In genomic region chr7:158015403-158016116, GRCh38 we compare ENCODE assay signal across 14 cellular contexts.
A peak's percentile ranks its signal among the peaks of the same experiment; 100 is the strongest.
DNase-seq lines count a peak whose midpoint lies in the region; ATAC-seq and TF ChIP-seq lines count a peak whose summit lies in the region.
"Had no signal": no experiment of that assay in that cellular context is flagged by ENCODE, and none has a peak within 500 bp of the region (broad histone marks: within the 10 kb centered on the region; RNA-seq: fewer than 3 reads in every experiment).

No MANE protein-coding gene starts in this region.

- no peak for TF ChIP-seq CTCF in upper lobe of right lung (IDR thresholded peaks at IDR 0.05)

- H3K27me3 Mint-ChIP-seq in activated naive CD8-positive, alpha-beta T cell treated with anti-CD3 and anti-CD28 coated beads, Interleukin-2, amount 10 ng/mL, durations not matched to agents 7 days and 5 days: peaks cover 4% of the 10 kb centered on the region
- H3K27me3 Mint-ChIP-seq in activated naive CD8-positive, alpha-beta T cell treated with anti-CD3 and anti-CD28 coated beads for 36 hours: no peaks in the 10 kb centered on the region
- no peaks in the 10 kb centered on the region for H3K27me3 Mint-ChIP-seq in stimulated activated naive CD8-positive, alpha-beta T cell treated with anti-CD3 and anti-CD28 coated beads, Interleukin-15, amount 100 ng/mL, for 72 hours
- H3K27me3 Mint-ChIP-seq: activated naive CD4-positive, alpha-beta T cell treated with anti-CD3 and anti-CD28 coated beads, Interleukin-2, amount 10 ng/mL, durations not matched to agents 7 days and 5 days had no signal

- peak; percentile 2 for DNase-seq in activated naive CD8-positive, alpha-beta T cell treated with anti-CD3 and anti-CD28 coated beads, Interleukin-2, amount 10 ng/mL, durations not matched to agents 7 days and 5 days
- no peak for DNase-seq in activated naive CD8-positive, alpha-beta T cell treated with anti-CD3 and anti-CD28 coated beads for 36 hours
- DNase-seq in cerebellar cortex (ENCODE audit: low spot score): peak; percentile 18
- peak; percentile 59 for DNase-seq in mesenteric fat pad (ENCODE audit: low spot score)
- peak; percentile 36 for DNase-seq in upper lobe of right lung
- DNase-seq in stimulated activated naive CD8-positive, alpha-beta T cell treated with anti-CD3 and anti-CD28 coated beads, Interleukin-15, amount 100 ng/mL, for 72 hours: no peak
- DNase-seq in anterior cingulate cortex (lab: John Stamatoyannopoulos, UW): no peak
- DNase-seq: activated CD4-positive, alpha-beta T cell treated with anti-CD3 and anti-CD28 coated beads, Interleukin-2, amount 50 U/mL, for 48 hours; activated naive CD4-positive, alpha-beta T cell treated with anti-CD3 and anti-CD28 coated beads, Interleukin-2, amount 10 ng/mL, durations not matched to agents 7 days and 5 days; colonic mucosa; foreskin fibroblast; T-helper 2 cell had no signal

- H3K27ac ChIP-seq in upper lobe of right lung: peak overlapping the region; percentile 36
- H3K27ac ChIP-seq: colonic mucosa had no signal

- no peak overlapping the region for H3K4me3 Mint-ChIP-seq in activated naive CD8-positive, alpha-beta T cell treated with anti-CD3 and anti-CD28 coated beads, Interleukin-2, amount 10 ng/mL, durations not matched to agents 7 days and 5 days
- H3K4me3 Mint-ChIP-seq in activated naive CD8-positive, alpha-beta T cell treated with anti-CD3 and anti-CD28 coated beads for 36 hours: no peak overlapping the region
- no peak overlapping the region for H3K4me3 Mint-ChIP-seq in stimulated activated naive CD8-positive, alpha-beta T cell treated with anti-CD3 and anti-CD28 coated beads, Interleukin-15, amount 100 ng/mL, for 72 hours
- H3K4me3 Mint-ChIP-seq: activated naive CD4-positive, alpha-beta T cell treated with anti-CD3 and anti-CD28 coated beads, Interleukin-2, amount 10 ng/mL, durations not matched to agents 7 days and 5 days had no signal

- no peak overlapping the region for H3K27ac Mint-ChIP-seq in activated naive CD8-positive, alpha-beta T cell treated with anti-CD3 and anti-CD28 coated beads, Interleukin-2, amount 10 ng/mL, durations not matched to agents 7 days and 5 days
- no peak overlapping the region for H3K27ac Mint-ChIP-seq in activated naive CD8-positive, alpha-beta T cell treated with anti-CD3 and anti-CD28 coated beads for 36 hours
- H3K27ac Mint-ChIP-seq in stimulated activated naive CD8-positive, alpha-beta T cell treated with anti-CD3 and anti-CD28 coated beads, Interleukin-15, amount 100 ng/mL, for 72 hours: no peak overlapping the region
- H3K27ac Mint-ChIP-seq: activated naive CD4-positive, alpha-beta T cell treated with anti-CD3 and anti-CD28 coated beads, Interleukin-2, amount 10 ng/mL, durations not matched to agents 7 days and 5 days had no signal

- POLR2A ChIA-PET in activated naive CD8-positive, alpha-beta T cell treated with anti-CD3 and anti-CD28 coated beads, Interleukin-2, amount 10 ng/mL, durations not matched to agents 7 days and 5 days (lab: Charles Lee): no interaction called here

- intact Hi-C loops in upper lobe of right lung (cut with DNase I): no loop called here

- H3K36me3 ChIP-seq in upper lobe of right lung: no peaks in the 10 kb centered on the region
- H3K36me3 ChIP-seq: colonic mucosa had no signal

- H3K4me1 ChIP-seq in upper lobe of right lung: no peaks in the 10 kb centered on the region
- H3K4me1 ChIP-seq: colonic mucosa had no signal

- ATAC-seq in activated naive CD8-positive, alpha-beta T cell treated with anti-CD3 and anti-CD28 coated beads, Interleukin-2, amount 10 ng/mL, durations not matched to agents 7 days and 5 days (ENCODE audit: low read depth): no peak
- peak; percentile 6 for ATAC-seq in upper lobe of right lung
- no peak for ATAC-seq in stimulated activated naive CD8-positive, alpha-beta T cell treated with anti-CD3 and anti-CD28 coated beads, Interleukin-15, amount 100 ng/mL, for 72 hours
- ATAC-seq in HG02938 (IDR thresholded peaks at IDR 0.05; ENCODE audit: unreplicated experiment): no peak

- peak overlapping the region; percentile 10 for H3K4me3 ChIP-seq in upper lobe of right lung
- H3K4me3 ChIP-seq: colonic mucosa, lung had no signal

- no peaks in the 10 kb centered on the region for H3K4me1 Mint-ChIP-seq in activated naive CD8-positive, alpha-beta T cell treated with anti-CD3 and anti-CD28 coated beads, Interleukin-2, amount 10 ng/mL, durations not matched to agents 7 days and 5 days
- peaks cover 5% of the 10 kb centered on the region for H3K4me1 Mint-ChIP-seq in activated naive CD8-positive, alpha-beta T cell treated with anti-CD3 and anti-CD28 coated beads for 36 hours
- peaks cover 8% of the 10 kb centered on the region for H3K4me1 Mint-ChIP-seq in stimulated activated naive CD8-positive, alpha-beta T cell treated with anti-CD3 and anti-CD28 coated beads, Interleukin-15, amount 100 ng/mL, for 72 hours

- H3K9me3 Mint-ChIP-seq in activated naive CD8-positive, alpha-beta T cell treated with anti-CD3 and anti-CD28 coated beads, Interleukin-2, amount 10 ng/mL, durations not matched to agents 7 days and 5 days: no peaks in the 10 kb centered on the region
- no peaks in the 10 kb centered on the region for H3K9me3 Mint-ChIP-seq in activated naive CD8-positive, alpha-beta T cell treated with anti-CD3 and anti-CD28 coated beads for 36 hours
- H3K9me3 Mint-ChIP-seq in stimulated activated naive CD8-positive, alpha-beta T cell treated with anti-CD3 and anti-CD28 coated beads, Interleukin-15, amount 100 ng/mL, for 72 hours: no peaks in the 10 kb centered on the region
- H3K9me3 Mint-ChIP-seq: activated naive CD4-positive, alpha-beta T cell treated with anti-CD3 and anti-CD28 coated beads, Interleukin-2, amount 10 ng/mL, durations not matched to agents 7 days and 5 days had no signal

- no peaks in the 10 kb centered on the region for H3K9me3 ChIP-seq in upper lobe of right lung
- H3K9me3 ChIP-seq: colonic mucosa had no signal

- no peaks in the 10 kb centered on the region for H3K36me3 Mint-ChIP-seq in activated naive CD8-positive, alpha-beta T cell treated with anti-CD3 and anti-CD28 coated beads, Interleukin-2, amount 10 ng/mL, durations not matched to agents 7 days and 5 days
- no peaks in the 10 kb centered on the region for H3K36me3 Mint-ChIP-seq in activated naive CD8-positive, alpha-beta T cell treated with anti-CD3 and anti-CD28 coated beads for 36 hours
- H3K36me3 Mint-ChIP-seq: activated naive CD4-positive, alpha-beta T cell treated with anti-CD3 and anti-CD28 coated beads, Interleukin-2, amount 10 ng/mL, durations not matched to agents 7 days and 5 days had no signal

- no peaks in the 10 kb centered on the region for H3K27me3 ChIP-seq in upper lobe of right lung
- H3K27me3 ChIP-seq: colonic mucosa had no signal

Comparison
In these comparisons a context has a peak if more than half of its experiments do, and no peak if none do; other contexts are left out.
1. DNase-seq: peak in activated naive CD8-positive, alpha-beta T cell treated with anti-CD3 and anti-CD28 coated beads, Interleukin-2, amount 10 ng/mL, durations not matched to agents 7 days and 5 days (single experiment), cerebellar cortex (single experiment), mesenteric fat pad (single experiment) and upper lobe of right lung (single experiment); none in activated naive CD8-positive, alpha-beta T cell treated with anti-CD3 and anti-CD28 coated beads for 36 hours (single experiment), stimulated activated naive CD8-positive, alpha-beta T cell treated with anti-CD3 and anti-CD28 coated beads, Interleukin-15, amount 100 ng/mL, for 72 hours (0 of 2) and anterior cingulate cortex (0 of 58).